In the genomic region with DNA sequence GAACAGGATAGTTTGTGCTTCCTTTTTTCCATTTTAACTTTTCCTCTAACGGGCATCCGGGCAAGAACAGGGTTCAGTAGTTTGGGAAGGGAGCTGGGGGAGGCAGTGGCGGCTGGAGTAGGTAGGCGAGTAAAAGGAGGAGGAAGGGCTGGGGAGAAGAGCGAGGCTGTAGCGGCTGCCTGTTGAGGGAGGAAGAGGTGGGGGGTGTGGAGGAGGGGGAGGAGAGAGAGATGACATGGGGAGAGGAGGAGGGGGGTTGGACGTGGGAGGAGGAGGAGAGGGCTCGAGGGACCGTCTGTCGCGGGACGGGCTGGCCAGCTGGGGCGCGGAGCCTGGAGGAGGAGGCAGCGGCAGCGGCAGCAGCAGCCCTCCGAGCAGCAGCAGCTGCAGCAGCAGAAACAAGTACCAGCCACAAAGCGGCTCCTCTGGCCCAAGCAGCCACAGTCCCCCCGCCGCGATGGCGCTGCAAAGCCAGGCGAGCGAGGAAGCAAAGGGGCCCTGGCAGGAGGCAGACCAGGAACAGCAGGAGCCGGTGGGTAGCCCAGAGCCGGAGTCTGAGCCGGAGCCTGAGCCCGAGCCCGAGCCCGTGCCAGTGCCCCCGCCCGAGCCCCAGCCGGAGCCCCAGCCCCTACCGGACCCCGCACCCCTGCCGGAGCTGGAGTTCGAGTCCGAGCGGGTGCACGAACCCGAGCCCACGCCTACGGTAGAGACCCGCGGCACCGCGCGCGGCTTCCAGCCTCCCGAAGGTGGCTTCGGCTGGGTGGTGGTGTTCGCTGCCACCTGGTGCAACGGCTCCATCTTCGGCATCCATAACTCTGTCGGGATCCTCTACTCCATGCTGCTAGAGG, we compare ENCODE assay signal across 1 cellular context.
TF ChIP-seq lines count a peak whose summit lies in the region.

Gene SLC16A2 (plus strand): TSS at position 313 of the 848 bp plus-strand sequence. CDS start 145 bp downstream, at position 458.

TF ChIP-seq in HEK293, 187 proteins besides CTCF, POLR2A, EP300 and RAD21 (continued from another document and continues in another):
- TF ChIP-seq ZFHX2 (tag by site-specific recombination; conservative IDR thresholded peaks at IDR 0.05) (peak; percentile 98), SCRT2 (tag by site-specific recombination; IDR thresholded peaks at IDR 0.05) (peak; percentile 97), SETDB1 (IDR thresholded peaks at IDR 0.05; ENCODE audit: insufficient read length, low read length) (no peak), ZNF324 (tag by site-specific recombination; IDR thresholded peaks at IDR 0.05) (no peak), ZNF473 (tag by site-specific recombination; IDR thresholded peaks at IDR 0.05) (no peak), ZNF677 (tag by site-specific recombination; IDR thresholded peaks at IDR 0.05) (no peak), ZNF174 (tag by site-specific recombination; IDR thresholded peaks at IDR 0.05) (no peak), FEZF1 (tag by site-specific recombination; IDR thresholded peaks at IDR 0.05) (no peak), ZSCAN30 (tag by site-specific recombination; IDR thresholded peaks at IDR 0.05) (peak; percentile 34; the same call in 1 of the 2 replicates), KLF8 (tag by site-specific recombination; IDR thresholded peaks at IDR 0.05) (peak; percentile 81), WT1 (tag by site-specific recombination; IDR thresholded peaks at IDR 0.05) (peak; percentile 82), GFI1B (tag by site-specific recombination; IDR thresholded peaks at IDR 0.05) (no peak), ZNF514 (tag by site-specific recombination; IDR thresholded peaks at IDR 0.05) (no peak), ZNF488 (tag by site-specific recombination; IDR thresholded peaks at IDR 0.05) (no peak), ZNF624 (tag by site-specific recombination; IDR thresholded peaks at IDR 0.05) (no peak), TCF7L2 (IDR thresholded peaks at IDR 0.05; ENCODE audit: borderline replicate concordance, low read depth, low read length) (no peak), ZNF175 (tag by site-specific recombination; IDR thresholded peaks at IDR 0.05) (no peak), SP2 (tag by site-specific recombination; IDR thresholded peaks at IDR 0.05) (peak; percentile 71), ZNF292 (tag by site-specific recombination; IDR thresholded peaks at IDR 0.05; ENCODE audit: borderline replicate concordance, low read depth) (no peak), ZNF114 (tag by site-specific recombination; IDR thresholded peaks at IDR 0.05) (no peak), KLF1 (tag by site-specific recombination; IDR thresholded peaks at IDR 0.05) (no peak), ZNF610 (tag by site-specific recombination; IDR thresholded peaks at IDR 0.05; ENCODE audit: borderline replicate concordance) (peak; percentile 55; the same call in 1 of the 2 replicates), ZNF449 (tag by site-specific recombination; IDR thresholded peaks at IDR 0.05) (no peak; the same call in 1 of the 2 replicates), ZNF146 (tag by site-specific recombination; IDR thresholded peaks at IDR 0.05) (peak; percentile 27; the same call in 1 of the 2 replicates), ZNF664 (tag by site-specific recombination; IDR thresholded peaks at IDR 0.05) (no peak), ZNF658 (tag by site-specific recombination; IDR thresholded peaks at IDR 0.05) (no peak), ZNF670 (tag by site-specific recombination; IDR thresholded peaks at IDR 0.05; ENCODE audit: low read depth) (no peak), ZNF76 (tag by site-specific recombination; IDR thresholded peaks at IDR 0.05; ENCODE audit: borderline replicate concordance, low read depth) (0 out of 2 replicates have a peak, but pooled peaks have one; percentile 8), ZBTB8A (tag by site-specific recombination; IDR thresholded peaks at IDR 0.05) (peak; percentile 81), ZNF169 (tag by site-specific recombination; IDR thresholded peaks at IDR 0.05) (no peak), KLF9 (tag by site-specific recombination; IDR thresholded peaks at IDR 0.05; ENCODE audit: low read depth) (peak; percentile 74), GLIS2 (tag by site-specific recombination; IDR thresholded peaks at IDR 0.05) (peak; percentile 60), ZNF629 (tag by site-specific recombination; IDR thresholded peaks at IDR 0.05) (peak; percentile 28; the same call in 1 of the 2 replicates), ZFP3 (tag by site-specific recombination; IDR thresholded peaks at IDR 0.05; ENCODE audit: low read depth) (no peak), ZNF416 (tag by site-specific recombination; IDR thresholded peaks at IDR 0.05) (no peak), ZBTB1 (tag by site-specific recombination; IDR thresholded peaks at IDR 0.05) (no peak), EGR2 (tag by site-specific recombination; IDR thresholded peaks at IDR 0.05; ENCODE audit: low read depth) (peak; percentile 99), ZNF266 (tag by site-specific recombination; IDR thresholded peaks at IDR 0.05; ENCODE audit: low read depth) (no peak), YY2 (tag by site-specific recombination; IDR thresholded peaks at IDR 0.05) (no peak), PBX3 (CRISPR knock-in tag; IDR thresholded peaks at IDR 0.05) (no peak), ZBTB49 (tag by site-specific recombination; IDR thresholded peaks at IDR 0.05; ENCODE audit: low read depth) (no peak), ZNF837 (tag by site-specific recombination; IDR thresholded peaks at IDR 0.05) (no peak), REST (tag by site-specific recombination; IDR thresholded peaks at IDR 0.05) (no peak), KLF10 (tag by site-specific recombination; IDR thresholded peaks at IDR 0.05) (no peak), ZNF501 (tag by site-specific recombination; IDR thresholded peaks at IDR 0.05) (peak; percentile 78), BCL11B (tag by site-specific recombination; IDR thresholded peaks at IDR 0.05; ENCODE audit: low read depth) (no peak), ZEB2 (tag by site-specific recombination; IDR thresholded peaks at IDR 0.05) (peak; percentile 59; the same call in 1 of the 2 replicates), ZNF19 (tag by site-specific recombination; IDR thresholded peaks at IDR 0.05; ENCODE audit: low read depth) (no peak), ZNF433 (tag by site-specific recombination; IDR thresholded peaks at IDR 0.05; ENCODE audit: low read depth) (no peak)
- TF ChIP-seq, protein P1, sequence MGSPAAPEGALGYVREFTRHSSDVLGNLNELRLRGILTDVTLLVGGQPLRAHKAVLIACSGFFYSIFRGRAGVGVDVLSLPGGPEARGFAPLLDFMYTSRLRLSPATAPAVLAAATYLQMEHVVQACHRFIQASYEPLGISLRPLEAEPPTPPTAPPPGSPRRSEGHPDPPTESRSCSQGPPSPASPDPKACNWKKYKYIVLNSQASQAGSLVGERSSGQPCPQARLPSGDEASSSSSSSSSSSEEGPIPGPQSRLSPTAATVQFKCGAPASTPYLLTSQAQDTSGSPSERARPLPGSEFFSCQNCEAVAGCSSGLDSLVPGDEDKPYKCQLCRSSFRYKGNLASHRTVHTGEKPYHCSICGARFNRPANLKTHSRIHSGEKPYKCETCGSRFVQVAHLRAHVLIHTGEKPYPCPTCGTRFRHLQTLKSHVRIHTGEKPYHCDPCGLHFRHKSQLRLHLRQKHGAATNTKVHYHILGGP (tag by site-specific recombination; IDR thresholded peaks at IDR 0.05) = no peak
- TF ChIP-seq, protein P2, sequence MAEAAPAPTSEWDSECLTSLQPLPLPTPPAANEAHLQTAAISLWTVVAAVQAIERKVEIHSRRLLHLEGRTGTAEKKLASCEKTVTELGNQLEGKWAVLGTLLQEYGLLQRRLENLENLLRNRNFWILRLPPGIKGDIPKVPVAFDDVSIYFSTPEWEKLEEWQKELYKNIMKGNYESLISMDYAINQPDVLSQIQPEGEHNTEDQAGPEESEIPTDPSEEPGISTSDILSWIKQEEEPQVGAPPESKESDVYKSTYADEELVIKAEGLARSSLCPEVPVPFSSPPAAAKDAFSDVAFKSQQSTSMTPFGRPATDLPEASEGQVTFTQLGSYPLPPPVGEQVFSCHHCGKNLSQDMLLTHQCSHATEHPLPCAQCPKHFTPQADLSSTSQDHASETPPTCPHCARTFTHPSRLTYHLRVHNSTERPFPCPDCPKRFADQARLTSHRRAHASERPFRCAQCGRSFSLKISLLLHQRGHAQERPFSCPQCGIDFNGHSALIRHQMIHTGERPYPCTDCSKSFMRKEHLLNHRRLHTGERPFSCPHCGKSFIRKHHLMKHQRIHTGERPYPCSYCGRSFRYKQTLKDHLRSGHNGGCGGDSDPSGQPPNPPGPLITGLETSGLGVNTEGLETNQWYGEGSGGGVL (tag by site-specific recombination; IDR thresholded peaks at IDR 0.05) = peak; percentile 100
- TF ChIP-seq, protein P3, sequence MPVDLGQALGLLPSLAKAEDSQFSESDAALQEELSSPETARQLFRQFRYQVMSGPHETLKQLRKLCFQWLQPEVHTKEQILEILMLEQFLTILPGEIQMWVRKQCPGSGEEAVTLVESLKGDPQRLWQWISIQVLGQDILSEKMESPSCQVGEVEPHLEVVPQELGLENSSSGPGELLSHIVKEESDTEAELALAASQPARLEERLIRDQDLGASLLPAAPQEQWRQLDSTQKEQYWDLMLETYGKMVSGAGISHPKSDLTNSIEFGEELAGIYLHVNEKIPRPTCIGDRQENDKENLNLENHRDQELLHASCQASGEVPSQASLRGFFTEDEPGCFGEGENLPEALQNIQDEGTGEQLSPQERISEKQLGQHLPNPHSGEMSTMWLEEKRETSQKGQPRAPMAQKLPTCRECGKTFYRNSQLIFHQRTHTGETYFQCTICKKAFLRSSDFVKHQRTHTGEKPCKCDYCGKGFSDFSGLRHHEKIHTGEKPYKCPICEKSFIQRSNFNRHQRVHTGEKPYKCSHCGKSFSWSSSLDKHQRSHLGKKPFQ (tag by site-specific recombination; IDR thresholded peaks at IDR 0.05) = no peak
